19 cellular contexts compared by ENCODE assay signal in the genomic region with DNA sequence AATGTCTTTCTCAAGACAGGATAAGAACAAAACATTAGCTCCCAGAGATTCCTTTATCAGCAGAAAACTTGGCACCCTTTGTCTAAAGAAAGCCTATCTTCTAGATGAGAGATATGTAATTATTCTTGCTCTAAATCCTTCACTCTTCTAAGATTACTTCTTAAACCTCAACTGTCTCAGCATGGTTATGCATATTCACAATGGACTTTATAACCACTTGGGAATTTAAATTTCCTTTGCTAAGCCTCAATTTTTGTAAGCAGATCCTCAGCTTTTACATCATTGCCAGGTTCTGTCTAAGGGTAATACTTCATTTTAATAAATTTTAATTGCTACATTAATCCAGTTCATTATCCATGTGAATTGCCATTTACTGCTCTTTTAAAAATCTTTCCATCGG.
"Had no signal": no experiment of that assay in that cellular context is flagged by ENCODE, and none has a peak within 500 bp of the region (broad histone marks: within the 10 kb centered on the region; RNA-seq: fewer than 3 reads in every experiment).

No MANE protein-coding gene starts in this region.

- ATAC-seq: K562, Panc1, SK-N-SH treated with all-trans-retinoic acid at 6 μM for 48 hours had no signal

- H3K4me3 Mint-ChIP-seq: IgD-negative memory B cell had no signal

- H3K4me2 ChIP-seq: KMS-11 had no signal

- H3K4me1 Mint-ChIP-seq: IgD-negative memory B cell had no signal

- H3K9ac ChIP-seq: KMS-11 had no signal

- H3K27me3 Mint-ChIP-seq: IgD-negative memory B cell had no signal

- DNase-seq: Kasumi-1, MM.1S, NCI-H1092 treated with DMSO at 0.1 percent for 48 hours, NCI-H1436, NCI-H187, NCI-H2029, NCI-H2081 treated with DMSO at 0.1 percent for 48 hours, NCI-H2227 treated with DMSO at 0.1 percent for 48 hours, NCI-H526 treated with DMSO at 0.1 percent for 48 hours, NCI-H774, SHP77, T-helper 1 cell had no signal

- H3K4me3 ChIP-seq: K562 had no signal

- H3K27ac Mint-ChIP-seq: IgD-negative memory B cell had no signal

- H3K27ac ChIP-seq: HL-60, KMS-11, RWPE1 had no signal

- H3K36me3 Mint-ChIP-seq: IgD-negative memory B cell had no signal
